In the genomic region with DNA sequence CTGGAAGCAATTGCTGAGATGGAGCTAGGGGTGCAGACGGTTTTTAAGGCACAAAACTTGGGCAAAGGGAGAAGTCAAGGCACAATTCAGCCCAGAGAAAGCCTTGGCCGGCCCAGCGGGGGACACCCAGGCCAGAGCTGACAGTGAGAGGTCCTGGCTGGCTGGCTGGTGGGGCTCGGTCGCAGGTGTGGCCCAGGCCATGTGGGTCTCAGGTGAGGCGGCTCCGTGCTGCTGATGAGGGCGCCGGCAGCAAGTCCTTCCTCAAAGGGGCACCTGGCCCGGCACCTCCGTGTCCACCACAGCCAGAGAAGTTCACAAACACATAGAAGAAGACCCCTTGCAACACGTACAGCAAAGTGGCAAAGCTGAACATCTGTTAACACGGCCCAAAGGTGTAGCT, we compare ENCODE assay signal across 37 cellular contexts.
"Had no signal": no experiment of that assay in that cellular context is flagged by ENCODE, and none has a peak within 500 bp of the region (broad histone marks: within the 10 kb centered on the region; RNA-seq: fewer than 3 reads in every experiment).

No MANE protein-coding gene starts in this region.

- H3K27ac Mint-ChIP-seq: activated B cell treated with CpG ODN at 0.5 μM for 24 hours; activated CD4-positive, alpha-beta memory T cell treated with anti-CD3 and anti-CD28 coated beads for 36 hours; activated CD4-positive, alpha-beta T cell treated with anti-CD3 and anti-CD28 coated beads, Interleukin-2, amount 10 ng/mL, durations not matched to agents 24 days and 14 days; activated CD8-positive, alpha-beta T cell treated with anti-CD3 and anti-CD28 coated beads for 36 hours; activated naive CD4-positive, alpha-beta T cell treated with anti-CD3 and anti-CD28 coated beads for 36 hours; activated naive CD4-positive, alpha-beta T cell treated with anti-CD3 and anti-CD28 coated beads, Interleukin-2, amount 50 U/mL, for 72 hours; activated naive CD8-positive, alpha-beta T cell treated with anti-CD3 and anti-CD28 coated beads for 36 hours; activated T-cell treated with anti-CD3 and anti-CD28 coated beads, Interleukin-2, amount 50 U/mL, for 72 hours; activated T-helper 1 cell treated with anti-CD3 and anti-CD28 coated beads, Interleukin-12 subunit alpha, Interleukin-12 subunit beta, Interleukin-2, Interleukin-4 antibody, amounts not matched to agents 30 ng/mL and 10 ng/mL and 1 ng/mL, durations not matched to agents 14 hours and 24 hours and 36 hours; activated T-helper 17 cell treated with anti-CD3 and anti-CD28 coated beads, Interleukin-2, amount 50 U/mL, for 72 hours; T-helper 1 cell treated with Interleukin-12 subunit alpha and Interleukin-12 subunit beta and Interleukin-4 antibody, amounts not matched to agents 30 μg/mL and 1 μg/mL, for 36 hours; T-helper 2 cell treated with Interferon-gamma antibody and Interleukin-4, amounts not matched to agents 5 μg/mL and 100 μg/mL, for 36 hours had no signal

- H3K9me3 ChIP-seq: adrenal gland, body of pancreas, breast epithelium had no signal

- DNase-seq: activated B cell treated with CpG ODN at 0.5 μM for 24 hours; activated CD4-positive, alpha-beta memory T cell treated with anti-CD3 and anti-CD28 coated beads for 36 hours; activated CD4-positive, alpha-beta T cell treated with anti-CD3 and anti-CD28 coated beads for 4 hours; activated CD4-positive, alpha-beta T cell treated with anti-CD3 and anti-CD28 coated beads, Interleukin-2, amount 10 ng/mL, durations not matched to agents 24 days and 14 days; activated CD4-positive, alpha-beta T cell treated with anti-CD3 and anti-CD28 coated beads, Interleukin-2, amount 50 U/mL, for 1 hour; activated CD4-positive, alpha-beta T cell treated with anti-CD3 and anti-CD28 coated beads, Interleukin-2, amount 50 U/mL, for 4 hours; activated CD4-positive, CD25-positive, alpha-beta regulatory T cell treated with anti-CD3 and anti-CD28 coated beads, Interleukin-2, amount 50 U/mL, for 72 hours; activated CD8-positive, alpha-beta memory T cell treated with anti-CD3 and anti-CD28 coated beads, Interleukin-2, amount 50 U/mL, for 4 hours; activated CD8-positive, alpha-beta T cell treated with anti-CD3 and anti-CD28 coated beads for 36 hours; activated effector memory CD4-positive, alpha-beta T cell treated with anti-CD3 and anti-CD28 coated beads, Interleukin-2, amount 50 U/mL, for 16 hours; activated gamma-delta T cell treated with Interleukin-2 at 50 U/mL for 16 hours; activated naive CD4-positive, alpha-beta T cell; activated naive CD4-positive, alpha-beta T cell treated with anti-CD3 and anti-CD28 coated beads for 36 hours; activated naive CD4-positive, alpha-beta T cell treated with anti-CD3 and anti-CD28 coated beads, Interleukin-2, amount 50 U/mL, for 16 hours; activated naive CD8-positive, alpha-beta T cell treated with anti-CD3 and anti-CD28 coated beads for 36 hours; activated T-cell treated with anti-CD3 and anti-CD28 coated beads for 4 hours; activated T-cell treated with anti-CD3 and anti-CD28 coated beads, Interleukin-2, amount 50 U/mL, for 1 hour; activated T-cell treated with anti-CD3 and anti-CD28 coated beads, Interleukin-2, amount 50 U/mL, for 4 hours; activated T-cell treated with anti-CD3 and anti-CD28 coated beads, Interleukin-2, amount 50 U/mL, for 72 hours; adrenal gland; amniotic stem cell; aorta; body of pancreas; brain microvascular endothelial cell; central memory CD4-positive, alpha-beta T cell; T-helper 1 cell; T-helper 2 cell; T-helper 9 cell had no signal

- H3K4me3 Mint-ChIP-seq: activated B cell treated with CpG ODN at 0.5 μM for 24 hours; activated CD4-positive, alpha-beta memory T cell treated with anti-CD3 and anti-CD28 coated beads for 36 hours; activated CD4-positive, alpha-beta T cell treated with anti-CD3 and anti-CD28 coated beads, Interleukin-2, amount 10 ng/mL, durations not matched to agents 24 days and 14 days; activated CD8-positive, alpha-beta T cell treated with anti-CD3 and anti-CD28 coated beads for 36 hours; activated naive CD4-positive, alpha-beta T cell treated with anti-CD3 and anti-CD28 coated beads for 36 hours; activated naive CD8-positive, alpha-beta T cell treated with anti-CD3 and anti-CD28 coated beads for 36 hours; activated T-cell treated with anti-CD3 and anti-CD28 coated beads, Interleukin-2, amount 50 U/mL, for 4 hours; activated T-cell treated with anti-CD3 and anti-CD28 coated beads, Interleukin-2, amount 50 U/mL, for 72 hours; activated T-helper 1 cell treated with anti-CD3 and anti-CD28 coated beads, Interleukin-12 subunit alpha, Interleukin-12 subunit beta, Interleukin-2, Interleukin-4 antibody, amounts not matched to agents 30 ng/mL and 10 ng/mL and 1 ng/mL, durations not matched to agents 14 hours and 24 hours and 36 hours; activated T-helper 17 cell treated with anti-CD3 and anti-CD28 coated beads, Interleukin-2, amount 50 U/mL, for 72 hours; T-helper 1 cell treated with Interleukin-12 subunit alpha and Interleukin-12 subunit beta and Interleukin-4 antibody, amounts not matched to agents 30 μg/mL and 1 μg/mL, for 36 hours; T-helper 2 cell treated with Interferon-gamma antibody and Interleukin-4, amounts not matched to agents 5 μg/mL and 100 μg/mL, for 36 hours had no signal

- H3K27ac ChIP-seq: adrenal gland, body of pancreas, brain microvascular endothelial cell, breast epithelium, VCaP had no signal

- H3K9me3 Mint-ChIP-seq: activated CD4-positive, alpha-beta memory T cell treated with anti-CD3 and anti-CD28 coated beads for 36 hours; activated T-helper 17 cell treated with anti-CD3 and anti-CD28 coated beads, Interleukin-2, amount 50 U/mL, for 72 hours had no signal

- H3K36me3 ChIP-seq: adrenal gland, brain microvascular endothelial cell, breast epithelium had no signal

- H3K4me3 ChIP-seq: adrenal gland, body of pancreas, breast epithelium had no signal

- FAIRE-seq: astrocyte, TTC549 had no signal

- H3K27me3 ChIP-seq: adrenal gland, body of pancreas, brain microvascular endothelial cell, breast epithelium had no signal

- ATAC-seq: activated CD8-positive, alpha-beta T cell treated with anti-CD3 and anti-CD28 coated beads for 36 hours; activated naive CD4-positive, alpha-beta T cell treated with anti-CD3 and anti-CD28 coated beads, Interleukin-2, amount 50 U/mL, for 72 hours; activated T-cell treated with anti-CD3 and anti-CD28 coated beads, Interleukin-2, amount 50 U/mL, for 4 hours; activated T-cell treated with anti-CD3 and anti-CD28 coated beads, Interleukin-2, amount 50 U/mL, for 72 hours; activated T-helper 17 cell treated with anti-CD3 and anti-CD28 coated beads, Interleukin-2, amount 50 U/mL, for 72 hours; body of pancreas had no signal

- H3K27me3 Mint-ChIP-seq: activated CD4-positive, alpha-beta memory T cell treated with anti-CD3 and anti-CD28 coated beads for 36 hours; activated CD8-positive, alpha-beta T cell treated with anti-CD3 and anti-CD28 coated beads for 36 hours; activated naive CD8-positive, alpha-beta T cell treated with anti-CD3 and anti-CD28 coated beads for 36 hours; activated T-helper 17 cell treated with anti-CD3 and anti-CD28 coated beads, Interleukin-2, amount 50 U/mL, for 72 hours had no signal

- H3K4me1 ChIP-seq: adrenal gland, body of pancreas, breast epithelium had no signal

- H3K4me1 Mint-ChIP-seq: activated naive CD8-positive, alpha-beta T cell treated with anti-CD3 and anti-CD28 coated beads for 36 hours had no signal
